In genomic region chr6:57222684-57223077, GRCh38 we compare ENCODE assay signal across 8 cellular contexts. TPM values are rescaled to one million over a fixed set of nuclear protein-coding genes. Genes with fewer than 3 reads are reported as not detected.
DNase-seq lines count a peak whose midpoint lies in the region; ATAC-seq and TF ChIP-seq lines count a peak whose summit lies in the region.

No MANE protein-coding gene starts in this region.

- H2AFZ ChIP-seq in MM.1S (ENCODE audit: low read length) = peak overlapping the region; percentile 96

- H3K4me3 ChIP-seq in BLaER1 treated with 17β-estradiol and CSF1 and Interleukin-3, amounts not matched to agents 10 nM and 100 nM = peak overlapping the region; percentile 76 to 100 (median 96)
- H3K4me3 ChIP-seq in MM.1S (ENCODE audit: low read length) (peak overlapping the region; percentile 92), dorsolateral prefrontal cortex (peak overlapping the region; percentile 66 to 99 (median 92))

- peaks cover 42% of the 10 kb centered on the region for H3K4me1 Mint-ChIP-seq in nephron progenitor cell

- H3K27ac ChIP-seq in BLaER1 treated with 17β-estradiol and CSF1 and Interleukin-3, amounts not matched to agents 10 nM and 100 nM = peak overlapping the region in 2 of 11 experiments; percentile 67 to 68; a peak in 1 of 22 replicates
- H3K27ac ChIP-seq in MM.1S (ENCODE audit: low read length) = no peak overlapping the region
- H3K27ac ChIP-seq in dorsolateral prefrontal cortex = peak overlapping the region in 34 of 59 donors; percentile 7 to 90 (median 79)

- no peaks in the 10 kb centered on the region for H3K36me3 ChIP-seq in BLaER1 treated with 17β-estradiol and CSF1 and Interleukin-3, amounts not matched to agents 10 nM and 100 nM
- no peaks in the 10 kb centered on the region for H3K36me3 ChIP-seq in MM.1S (replicated peaks; ENCODE audit: insufficient read depth, low read length)

- DNase-seq in MM.1S (peak; percentile 7), dorsolateral prefrontal cortex (no peak), nephron progenitor cell (no peak), inferior parietal cortex (ENCODE audit: extremely low spot score) (no peak), DMS79 treated with DMSO at 0.1 percent for 48 hours (lab: John Stamatoyannopoulos, UW) (no peak)
- DNase-seq in stimulated activated CD4-positive, alpha-beta T cell treated with anti-CD3 and anti-CD28 coated beads, Interleukin-1b, Interleukin-23, amount 100 ng/mL, for 48 hours = no peak

- H3K27me3 Mint-ChIP-seq in nephron progenitor cell (ENCODE audit: low read depth, poor library complexity) = no peaks in the 10 kb centered on the region

- no peaks in the 10 kb centered on the region for H3K9me2 ChIP-seq in MM.1S (replicated peaks; ENCODE audit: insufficient read depth, low read length)

- peak overlapping the region; percentile 97 for H3K4me3 Mint-ChIP-seq in nephron progenitor cell

- peak overlapping the region; percentile 73 to 88 (median 81); a peak in 21 of 22 replicates for H3K9ac ChIP-seq in BLaER1 treated with 17β-estradiol and CSF1 and Interleukin-3, amounts not matched to agents 10 nM and 100 nM
- peak overlapping the region; percentile 49; the same call in 1 of the 2 replicates for H3K9ac ChIP-seq in MM.1S (ENCODE audit: low read length)

- peak overlapping the region; percentile 98 for H3K27ac Mint-ChIP-seq in nephron progenitor cell

- intact Hi-C loops in dorsolateral prefrontal cortex (cut with DNase I) = loop anchor here in 1 of 2 donors (2.0 kb wide), 1 partner anchor 50 kb away; the partner anchor contains the start of gene BAG2

- no peaks in the 10 kb centered on the region for H3K27me3 ChIP-seq in BLaER1 treated with 17β-estradiol and CSF1 and Interleukin-3, amounts not matched to agents 10 nM and 100 nM
- H3K27me3 ChIP-seq in MM.1S (replicated peaks; ENCODE audit: insufficient read depth, low read length) (no peaks in the 10 kb centered on the region), dorsolateral prefrontal cortex (no peaks in the 10 kb centered on the region)

- peaks cover 29% of the 10 kb centered on the region for H3K9me3 Mint-ChIP-seq in nephron progenitor cell

- H3F3A ChIP-seq in MM.1S (ENCODE audit: insufficient read depth, low read length) = no peaks in the 10 kb centered on the region

- no peaks in the 10 kb centered on the region; a peak in 2 of 22 replicates for H3K9me3 ChIP-seq in BLaER1 treated with 17β-estradiol and CSF1 and Interleukin-3, amounts not matched to agents 10 nM and 100 nM (replicated peaks in 1 of 11)
- H3K9me3 ChIP-seq in MM.1S (replicated peaks; ENCODE audit: insufficient read depth, low read length) = no peaks in the 10 kb centered on the region

- TF ChIP-seq CTCF in MM.1S (IDR thresholded peaks at IDR 0.05; ENCODE audit: low read length) (no peak), dorsolateral prefrontal cortex (IDR thresholded peaks at IDR 0.05 in 54 of 56, conservative IDR thresholded peaks at IDR 0.05 in 2 of 56; ENCODE audit: low read depth in 1 of 56, partially characterized antibody in 56 of 56) (no peak), nephron progenitor cell (IDR thresholded peaks at IDR 0.05) (no peak)

- H3K79me2 ChIP-seq in MM.1S (ENCODE audit: low read length) = peaks cover 29% of the 10 kb centered on the region

- no peaks in the 10 kb centered on the region for H4K20me1 ChIP-seq in BLaER1 treated with 17β-estradiol and CSF1 and Interleukin-3, amounts not matched to agents 10 nM and 100 nM
- no peaks in the 10 kb centered on the region for H4K20me1 ChIP-seq in MM.1S (ENCODE audit: insufficient read depth, low read length)

- peak overlapping the region; percentile 61 to 93 (median 85) for H3K4me2 ChIP-seq in BLaER1 treated with 17β-estradiol and CSF1 and Interleukin-3, amounts not matched to agents 10 nM and 100 nM
- H3K4me2 ChIP-seq in MM.1S (ENCODE audit: low read depth, low read length) = peak overlapping the region; percentile 92

- no peak for ATAC-seq in HG02884 (IDR thresholded peaks at IDR 0.05; ENCODE audit: unreplicated experiment)

- H3K4me1 ChIP-seq in BLaER1 treated with 17β-estradiol and CSF1 and Interleukin-3, amounts not matched to agents 10 nM and 100 nM = peaks cover 5 to 13% (median 9%) of the 10 kb centered on the region in 10 experiments; a peak in 12 of 20 replicates
- no peaks in the 10 kb centered on the region for H3K4me1 ChIP-seq in MM.1S (ENCODE audit: low read length)

- peaks cover 33% of the 10 kb centered on the region for H3K36me3 Mint-ChIP-seq in nephron progenitor cell (ENCODE audit: low read depth)

RNA-seq across cellular contexts. Expression of gene RAB23, which starts 0.6 kb away (rescaled TPM):
- total RNA-seq in dorsolateral prefrontal cortex = 10 to 100 TPM in 118 of 120 experiments, 1 to 10 TPM in 2; 7.9 to 20.9 (median 14.9) TPM

RNA-seq across cellular contexts. Expression of gene BAG2, which starts 50.6 kb away (rescaled TPM):
- total RNA-seq in dorsolateral prefrontal cortex = 10 to 100 TPM in 2 of 120 experiments, 1 to 10 TPM in 118; 1.7 to 10.3 (median 4.0) TPM
